ENCODE assay signal across 18 cellular contexts in genomic region chr12:113054948-113055486, GRCh38. TPM values are rescaled to one million over a fixed set of nuclear protein-coding genes. Genes with fewer than 3 reads are reported as not detected.
A peak's percentile ranks its signal among the peaks of the same experiment; 100 is the strongest.
DNase-seq lines count a peak whose midpoint lies in the region; ATAC-seq and TF ChIP-seq lines count a peak whose summit lies in the region.
"Had no signal": no experiment of that assay in that cellular context is flagged by ENCODE, and none has a peak within 500 bp of the region (broad histone marks: within the 10 kb centered on the region; RNA-seq: fewer than 3 reads in every experiment).

No MANE protein-coding gene starts in this region.

- no peak overlapping the region for H3K27ac Mint-ChIP-seq in endothelial cell (ENCODE audit: unreplicated experiment)
- H3K27ac Mint-ChIP-seq in stimulated activated memory B cell treated with anti-CD40 and anti-IgM and Interleukin-4, amounts not matched to agents 10 μg/mL and 1 μg/mL and 100 μg/mL, for 72 hours, result peak overlapping the region; percentile 15
- H3K27ac Mint-ChIP-seq: GM23338 had no signal

- no peak for TF ChIP-seq CTCF in endothelial cell (IDR thresholded peaks at IDR 0.05; ENCODE audit: unreplicated experiment)

- H3K27me3 Mint-ChIP-seq in endothelial cell (ENCODE audit: unreplicated experiment), result peaks cover 7% of the 10 kb centered on the region
- H3K27me3 Mint-ChIP-seq in stimulated activated memory B cell treated with anti-CD40 and anti-IgM and Interleukin-4, amounts not matched to agents 10 μg/mL and 1 μg/mL and 100 μg/mL, for 72 hours, result no peaks in the 10 kb centered on the region

- H3K4me1 Mint-ChIP-seq in endothelial cell (ENCODE audit: unreplicated experiment), result peaks cover 13% of the 10 kb centered on the region
- H3K4me1 Mint-ChIP-seq in stimulated activated memory B cell treated with anti-CD40 and anti-IgM and Interleukin-4, amounts not matched to agents 10 μg/mL and 1 μg/mL and 100 μg/mL, for 72 hours, result peaks cover 63% of the 10 kb centered on the region

- peak; percentile 21 for DNase-seq in activated effector memory CD4-positive, alpha-beta T cell treated with anti-CD3 and anti-CD28 coated beads, Interleukin-2, amount 50 U/mL, for 16 hours
- DNase-seq in activated effector memory CD4-positive, alpha-beta T cell treated with Interleukin-2 at 50 U/mL for 16 hours, result no peak
- peak; percentile 50 for DNase-seq in NAMALWA (ENCODE audit: low spot score)
- no peak for DNase-seq in endothelial cell (ENCODE audit: low spot score)
- DNase-seq in SIG-M5 (lab: John Stamatoyannopoulos, UW), result no peak
- no peak for DNase-seq in EL
- DNase-seq: GF-D8, left lung, MV-4-11, NCI-H187, uterus had no signal

- H3K36me3 Mint-ChIP-seq in endothelial cell (ENCODE audit: low read depth, unreplicated experiment), result peaks cover 3% of the 10 kb centered on the region
- H3K36me3 Mint-ChIP-seq in stimulated activated memory B cell treated with anti-CD40 and anti-IgM and Interleukin-4, amounts not matched to agents 10 μg/mL and 1 μg/mL and 100 μg/mL, for 72 hours, result no peaks in the 10 kb centered on the region
- H3K36me3 Mint-ChIP-seq: activated naive CD4-positive, alpha-beta T cell treated with anti-CD3 and anti-CD28 coated beads, Interleukin-2, amount 50 U/mL, for 72 hours had no signal

- H3K4me3 Mint-ChIP-seq in endothelial cell (ENCODE audit: unreplicated experiment), result peak overlapping the region; percentile 47
- no peak overlapping the region for H3K4me3 Mint-ChIP-seq in stimulated activated memory B cell treated with anti-CD40 and anti-IgM and Interleukin-4, amounts not matched to agents 10 μg/mL and 1 μg/mL and 100 μg/mL, for 72 hours

- no peak for ATAC-seq in stimulated activated memory B cell treated with anti-CD40 and anti-IgM and Interleukin-4, amounts not matched to agents 10 μg/mL and 1 μg/mL and 100 μg/mL, for 72 hours
- ATAC-seq in HG03135 (IDR thresholded peaks at IDR 0.05; ENCODE audit: unreplicated experiment), result no peak
- ATAC-seq: activated naive CD4-positive, alpha-beta T cell treated with anti-CD3 and anti-CD28 coated beads, Interleukin-2, amount 50 U/mL, for 72 hours; GM12878; GM23338; left lung had no signal

- no peaks in the 10 kb centered on the region for H3K9me3 Mint-ChIP-seq in endothelial cell (ENCODE audit: unreplicated experiment)
- H3K9me3 Mint-ChIP-seq in stimulated activated memory B cell treated with anti-CD40 and anti-IgM and Interleukin-4, amounts not matched to agents 10 μg/mL and 1 μg/mL and 100 μg/mL, for 72 hours, result no peaks in the 10 kb centered on the region
- H3K9me3 Mint-ChIP-seq: activated naive CD4-positive, alpha-beta T cell treated with anti-CD3 and anti-CD28 coated beads, Interleukin-2, amount 50 U/mL, for 72 hours; GM23338 had no signal

RNA-seq across cellular contexts. Expression of gene DTX1, which starts 1.5 kb away (rescaled TPM):
- 62.8 TPM for total RNA-seq in endothelial cell (ENCODE audit: unreplicated experiment)
- total RNA-seq: fibroblast of lung, osteocyte had no signal

Comparison
In these comparisons a context has a peak if more than half of its experiments do, and no peak if none do; other contexts are left out.
1. DNase-seq: peak in activated effector memory CD4-positive, alpha-beta T cell treated with anti-CD3 and anti-CD28 coated beads, Interleukin-2, amount 50 U/mL, for 16 hours (single experiment) and NAMALWA (single experiment); none in activated effector memory CD4-positive, alpha-beta T cell treated with Interleukin-2 at 50 U/mL for 16 hours (single experiment), endothelial cell (single experiment), SIG-M5 (single experiment) and EL (single experiment).